In genomic region chr14:99143126-99143525, GRCh38 we compare ENCODE assay signal across 13 cellular contexts.
A peak's percentile ranks its signal among the peaks of the same experiment; 100 is the strongest.
DNase-seq lines count a peak whose midpoint lies in the region; ATAC-seq and TF ChIP-seq lines count a peak whose summit lies in the region.
"Had no signal": no experiment of that assay in that cellular context is flagged by ENCODE, and none has a peak within 500 bp of the region (broad histone marks: within the 10 kb centered on the region; RNA-seq: fewer than 3 reads in every experiment).

No MANE protein-coding gene starts in this region.

- peak overlapping the region in 7 of 11 experiments; percentile 66 to 88 (median 77); a peak in 12 of 22 replicates for H3K4me2 ChIP-seq in BLaER1 treated with 17β-estradiol and CSF1 and Interleukin-3, amounts not matched to agents 10 nM and 100 nM
- no peak overlapping the region for H3K4me2 ChIP-seq in GM23338
- H3K4me2 ChIP-seq: A549 had no signal

- H3K27ac Mint-ChIP-seq in GM23338, result no peak overlapping the region
- H3K27ac Mint-ChIP-seq in WTC11, result no peak overlapping the region
- H3K27ac Mint-ChIP-seq in T-helper 2 cell treated with Interferon-gamma antibody and Interleukin-4, amounts not matched to agents 5 μg/mL and 100 μg/mL, for 36 hours, result no peak overlapping the region
- peak overlapping the region in 1 of 9 donors; percentile 67 for H3K27ac Mint-ChIP-seq in naive thymus-derived CD4-positive, alpha-beta T cell
- H3K27ac Mint-ChIP-seq: HFFc6, IgD-negative memory B cell had no signal

- no peaks in the 10 kb centered on the region for H3F3A ChIP-seq in GM23338 (replicated peaks; ENCODE audit: low read depth)

- intact Hi-C loops in naive thymus-derived CD4-positive, alpha-beta T cell (cut with micrococcal nuclease), result no loop called here

- no peak for DNase-seq in GM23338 (ENCODE audit: low spot score)
- DNase-seq in WTC11 (ENCODE audit: low spot score), result no peak
- peak; percentile 41 for DNase-seq in mesenteric fat pad (ENCODE audit: low spot score)
- DNase-seq in T-helper 2 cell treated with Interferon-gamma antibody and Interleukin-4, amounts not matched to agents 5 μg/mL and 100 μg/mL, for 36 hours (ENCODE audit: low spot score), result no peak
- no peak for DNase-seq in left lobe of liver (ENCODE audit: low spot score)
- DNase-seq in naive thymus-derived CD4-positive, alpha-beta T cell, result no peak
- DNase-seq: BE2C, GM23248, HFFc6 had no signal

- H3K27ac ChIP-seq in BLaER1 treated with 17β-estradiol and CSF1 and Interleukin-3, amounts not matched to agents 10 nM and 100 nM, result no peak overlapping the region
- H3K27ac ChIP-seq in GM23338 (ENCODE audit: low read depth), result no peak overlapping the region
- no peak overlapping the region for H3K27ac ChIP-seq in naive thymus-derived CD4-positive, alpha-beta T cell (ENCODE audit: low read depth, low read length)
- H3K27ac ChIP-seq: A549, GM23248 had no signal

- TF ChIP-seq CTCF in GM23338 (conservative IDR thresholded peaks at IDR 0.05; ENCODE audit: low read depth in 2 of 2) (no peak), WTC11 (IDR thresholded peaks at IDR 0.05) (no peak)

- no peaks in the 10 kb centered on the region for H3K9me2 ChIP-seq in GM23338 (ENCODE audit: insufficient read depth)

- H3K4me3 ChIP-seq in BLaER1 treated with 17β-estradiol and CSF1 and Interleukin-3, amounts not matched to agents 10 nM and 100 nM, result no peak overlapping the region
- no peak overlapping the region for H3K4me3 ChIP-seq in GM23338
- H3K4me3 ChIP-seq in naive thymus-derived CD4-positive, alpha-beta T cell (ENCODE audit: low read length), result no peak overlapping the region
- H3K4me3 ChIP-seq: A549, GM23248, HAP-1 had no signal

- peak; percentile 37; the same call in 2 of the 3 replicates for ATAC-seq in GM23338
- peak; percentile 31 for ATAC-seq in WTC11
- no peak for ATAC-seq in left lobe of liver
- no peak for ATAC-seq in naive thymus-derived CD4-positive, alpha-beta T cell
- ATAC-seq: A549 had no signal

- CTCF ChIA-PET in WTC11 (lab: Charles Lee), result interaction anchor here (0.7 to 1.5 kb wide), 3 partner anchors 27 to 46 kb away, joined by 3 to 4 read pairs (median 3); no protein-coding TSS in a partner anchor
- CTCF ChIA-PET in naive thymus-derived CD4-positive, alpha-beta T cell (lab: Charles Lee), result no interaction called here

- H3K36me3 Mint-ChIP-seq in GM23338 (ENCODE audit: low read depth), result no peaks in the 10 kb centered on the region
- no peaks in the 10 kb centered on the region for H3K36me3 Mint-ChIP-seq in WTC11
- H3K36me3 Mint-ChIP-seq in T-helper 2 cell treated with Interferon-gamma antibody and Interleukin-4, amounts not matched to agents 5 μg/mL and 100 μg/mL, for 36 hours (ENCODE audit: low read depth), result no peaks in the 10 kb centered on the region
- peaks cover 0 to 7% (median 0%) of the 10 kb centered on the region in 5 donors for H3K36me3 Mint-ChIP-seq in naive thymus-derived CD4-positive, alpha-beta T cell
- H3K36me3 Mint-ChIP-seq: IgD-negative memory B cell had no signal

- H3K9me3 Mint-ChIP-seq in GM23338 (peaks cover 3% of the 10 kb centered on the region; the same call in 1 of the 3 replicates), WTC11 (peaks cover 4% of the 10 kb centered on the region; the same call in 1 of the 2 replicates)
- no peaks in the 10 kb centered on the region for H3K9me3 Mint-ChIP-seq in T-helper 2 cell treated with Interferon-gamma antibody and Interleukin-4, amounts not matched to agents 5 μg/mL and 100 μg/mL, for 36 hours
- H3K9me3 Mint-ChIP-seq in naive thymus-derived CD4-positive, alpha-beta T cell, result peaks cover 0 to 2% (median 0%) of the 10 kb centered on the region in 11 donors
- H3K9me3 Mint-ChIP-seq: IgD-negative memory B cell had no signal

- H3K4me1 ChIP-seq in BLaER1 treated with 17β-estradiol and CSF1 and Interleukin-3, amounts not matched to agents 10 nM and 100 nM, result peaks cover 5 to 22% (median 16%) of the 10 kb centered on the region in 10 experiments
- H3K4me1 ChIP-seq in GM23338 (ENCODE audit: insufficient read depth), result peaks cover 17% of the 10 kb centered on the region
- no peaks in the 10 kb centered on the region for H3K4me1 ChIP-seq in naive thymus-derived CD4-positive, alpha-beta T cell (ENCODE audit: control insufficient read depth in 2 of 2, insufficient read depth in 2 of 2, low read length in 2 of 2)
- H3K4me1 ChIP-seq: A549, BE2C, HAP-1 had no signal

- H3K4me3 Mint-ChIP-seq in GM23338, result no peak overlapping the region
- no peak overlapping the region for H3K4me3 Mint-ChIP-seq in WTC11
- H3K4me3 Mint-ChIP-seq in T-helper 2 cell treated with Interferon-gamma antibody and Interleukin-4, amounts not matched to agents 5 μg/mL and 100 μg/mL, for 36 hours, result no peak overlapping the region
- no peak overlapping the region for H3K4me3 Mint-ChIP-seq in naive thymus-derived CD4-positive, alpha-beta T cell
- H3K4me3 Mint-ChIP-seq: HFFc6 had no signal

- H3K27me3 Mint-ChIP-seq in GM23338 (ENCODE audit: insufficient read depth, low read depth, poor library complexity) (peaks cover 11% of the 10 kb centered on the region), WTC11 (ENCODE audit: low read depth) (no peaks in the 10 kb centered on the region; the same call in 1 of the 2 replicates)
- H3K27me3 Mint-ChIP-seq in T-helper 2 cell treated with Interferon-gamma antibody and Interleukin-4, amounts not matched to agents 5 μg/mL and 100 μg/mL, for 36 hours (ENCODE audit: low read depth), result no peaks in the 10 kb centered on the region
- peaks cover 0 to 2% (median 0%) of the 10 kb centered on the region in 5 donors for H3K27me3 Mint-ChIP-seq in naive thymus-derived CD4-positive, alpha-beta T cell
- H3K27me3 Mint-ChIP-seq: IgD-negative memory B cell had no signal

- H4K20me1 ChIP-seq in BLaER1 treated with 17β-estradiol and CSF1 and Interleukin-3, amounts not matched to agents 10 nM and 100 nM, result no peaks in the 10 kb centered on the region
- H4K20me1 ChIP-seq in GM23338 (replicated peaks; ENCODE audit: insufficient read depth), result no peaks in the 10 kb centered on the region

- POLR2A ChIA-PET in WTC11 (lab: Charles Lee), result no interaction called here
- POLR2A ChIA-PET in naive thymus-derived CD4-positive, alpha-beta T cell (lab: Charles Lee), result no interaction called here

- no peaks in the 10 kb centered on the region for H3K36me3 ChIP-seq in BLaER1 treated with 17β-estradiol and CSF1 and Interleukin-3, amounts not matched to agents 10 nM and 100 nM
- H3K36me3 ChIP-seq in GM23338 (ENCODE audit: insufficient read depth), result no peaks in the 10 kb centered on the region
- H3K36me3 ChIP-seq in naive thymus-derived CD4-positive, alpha-beta T cell (ENCODE audit: control insufficient read depth in 2 of 3, insufficient read depth in 3 of 3, low read length in 3 of 3), result no peaks in the 10 kb centered on the region
- H3K36me3 ChIP-seq: BE2C, HAP-1 had no signal

- no peaks in the 10 kb centered on the region for H3K27me3 ChIP-seq in BLaER1 treated with 17β-estradiol and CSF1 and Interleukin-3, amounts not matched to agents 10 nM and 100 nM
- no peaks in the 10 kb centered on the region for H3K27me3 ChIP-seq in GM23338 (ENCODE audit: insufficient read depth)
- H3K27me3 ChIP-seq in naive thymus-derived CD4-positive, alpha-beta T cell (ENCODE audit: control insufficient read depth in 2 of 2, insufficient read depth in 2 of 2, low read length in 2 of 2), result no peaks in the 10 kb centered on the region
- H3K27me3 ChIP-seq: BE2C had no signal

- H3K9me3 ChIP-seq in BLaER1 treated with 17β-estradiol and CSF1 and Interleukin-3, amounts not matched to agents 10 nM and 100 nM (replicated peaks in 1 of 11), result peaks cover 0 to 7% (median 0%) of the 10 kb centered on the region in 11 experiments; a peak in 1 of 22 replicates
- H3K9me3 ChIP-seq in naive thymus-derived CD4-positive, alpha-beta T cell (ENCODE audit: control insufficient read depth in 2 of 3, low read length in 3 of 3), result no peaks in the 10 kb centered on the region
- H3K9me3 ChIP-seq: A549, BE2C, HAP-1 had no signal

- H3K9ac ChIP-seq in BLaER1 treated with 17β-estradiol and CSF1 and Interleukin-3, amounts not matched to agents 10 nM and 100 nM, result no peak overlapping the region
- H3K9ac ChIP-seq: GM23248 had no signal

- H3K79me2 ChIP-seq in GM23338 (replicated peaks; ENCODE audit: insufficient read depth), result no peaks in the 10 kb centered on the region

- H2AFZ ChIP-seq in GM23338, result peak overlapping the region; percentile 59; the same call in 1 of the 2 replicates
- H2AFZ ChIP-seq: GM23248 had no signal

- H3K4me1 Mint-ChIP-seq in GM23338 (peaks cover 20% of the 10 kb centered on the region), WTC11 (peaks cover 27% of the 10 kb centered on the region)
- peaks cover 6% of the 10 kb centered on the region for H3K4me1 Mint-ChIP-seq in T-helper 2 cell treated with Interferon-gamma antibody and Interleukin-4, amounts not matched to agents 5 μg/mL and 100 μg/mL, for 36 hours (ENCODE audit: low read depth)
- H3K4me1 Mint-ChIP-seq in naive thymus-derived CD4-positive, alpha-beta T cell, result peaks cover 3 to 14% (median 10%) of the 10 kb centered on the region in 7 donors
- H3K4me1 Mint-ChIP-seq: IgD-negative memory B cell had no signal

TF ChIP-seq in GM23338, 12 proteins besides CTCF, POLR2A, EP300 and RAD21 (continues in another document):
- TF ChIP-seq JUNB (IDR thresholded peaks at IDR 0.05; ENCODE audit: unreplicated experiment) (no peak), EZH2 (IDR thresholded peaks at IDR 0.05; ENCODE audit: low read depth, unreplicated experiment) (no peak), EZH2phosphoT487 (IDR thresholded peaks at IDR 0.05; ENCODE audit: unreplicated experiment) (no peak), POLR2AphosphoS5 (IDR thresholded peaks at IDR 0.05; ENCODE audit: low read depth) (no peak)

TF ChIP-seq in WTC11, 78 proteins besides CTCF, POLR2A, EP300 and RAD21 (continues in another document):
- no peak for TF ChIP-seq ZNF425 (CRISPR knock-in tag; conservative IDR thresholded peaks at IDR 0.05)
- TF ChIP-seq NR1H2 (CRISPR knock-in tag; IDR thresholded peaks at IDR 0.05), result no peak
- TF ChIP-seq ESRRA (CRISPR knock-in tag; IDR thresholded peaks at IDR 0.05; ENCODE audit: borderline replicate concordance), result no peak
- TF ChIP-seq ETV6 (CRISPR knock-in tag; IDR thresholded peaks at IDR 0.05), result no peak
- TF ChIP-seq TEAD4 (CRISPR knock-in tag; IDR thresholded peaks at IDR 0.05), result no peak

Comparison
In these comparisons a context has a peak if more than half of its experiments do, and no peak if none do; other contexts are left out.
1. ATAC-seq: peak in GM23338 (single experiment) and WTC11 (single experiment); none in left lobe of liver (single experiment) and naive thymus-derived CD4-positive, alpha-beta T cell (single experiment).